ENCODE assay signal across 10 cellular contexts in the genomic region with DNA sequence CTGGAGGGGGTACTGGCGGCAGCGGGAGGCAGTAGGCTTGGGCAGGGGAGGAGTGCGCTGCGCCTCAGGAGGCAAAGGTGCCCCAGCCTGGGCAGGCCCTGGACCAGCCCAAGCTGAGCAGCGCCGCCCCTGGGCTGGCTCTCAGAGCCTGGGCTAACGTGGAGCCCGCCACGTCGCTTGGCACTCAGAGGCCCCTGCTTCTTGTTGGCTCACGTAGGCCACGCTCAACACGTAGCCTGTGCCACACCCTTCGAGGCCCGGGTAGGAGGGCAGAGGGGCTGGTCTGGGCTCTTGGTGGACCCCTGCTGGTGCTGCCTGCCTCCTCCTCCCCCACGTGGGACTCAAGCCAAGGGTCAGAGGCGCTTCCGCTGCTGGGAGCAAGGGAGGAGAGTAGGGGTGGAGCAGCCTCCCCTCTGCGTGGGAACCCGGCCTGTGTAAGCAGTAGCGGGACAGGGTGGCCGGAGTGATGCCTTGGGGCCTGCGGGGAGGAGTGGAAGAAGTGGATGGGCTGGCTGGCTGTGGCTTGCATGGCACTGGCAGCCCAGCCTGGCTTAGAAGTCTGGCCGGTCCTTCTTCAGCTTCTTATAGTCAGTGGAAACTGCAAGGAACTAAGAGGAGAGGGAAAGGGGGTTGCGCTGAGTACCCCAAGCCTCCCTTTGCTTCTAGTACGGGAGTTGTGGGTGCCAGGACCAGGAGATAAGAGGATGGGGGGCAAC. TPM values are rescaled to one million over a fixed set of nuclear protein-coding genes. Genes with fewer than 3 reads are reported as not detected.
DNase-seq lines count a peak whose midpoint lies in the region; ATAC-seq, FAIRE-seq and TF ChIP-seq lines count a peak whose summit lies in the region.
"Had no signal": no experiment of that assay in that cellular context is flagged by ENCODE, and none has a peak within 500 bp of the region (broad histone marks: within the 10 kb centered on the region; RNA-seq: fewer than 3 reads in every experiment).

No MANE protein-coding gene starts in this region.

- no peak for TF ChIP-seq EP300 in gastroesophageal sphincter (IDR thresholded peaks at IDR 0.05)

- peaks cover 38% of the 10 kb centered on the region for H3F3A ChIP-seq in smooth muscle cell (ENCODE audit: low read depth)

- WGBS in gastroesophageal sphincter (ENCODE audit: low coverage in 1 of 2), 2 donors = 80 to 97% methylated on average over 2 to 6 of the region's 26 CpGs
- 60% methylated on average over 25 of the region's 26 CpGs for WGBS in smooth muscle cell (ENCODE audit: low lambda C conversion rate)

- peaks cover 0 to 71% (median 34%) of the 10 kb centered on the region in 3 donors for H3K4me1 ChIP-seq in gastroesophageal sphincter
- H3K4me1 ChIP-seq in gastrocnemius medialis = peaks cover 18 to 24% of the 10 kb centered on the region in 2 donors
- peaks cover 19% of the 10 kb centered on the region for H3K4me1 ChIP-seq in smooth muscle cell (ENCODE audit: low read depth)

- in situ Hi-C loops in gastrocnemius medialis (cut with MboI; ENCODE audit: low sequenced_read_pairs in 4 of 4) = no loop called here

- FAIRE-seq in RCC 7860 (lab: Jason Lieb, UNC) = no peak

- intact Hi-C loops in gastrocnemius medialis (cut with DNase I; ENCODE audit: low total_unique reads) = no loop called here

- H3K9me3 ChIP-seq in gastroesophageal sphincter (no peaks in the 10 kb centered on the region), gastrocnemius medialis (no peaks in the 10 kb centered on the region), smooth muscle cell (replicated peaks; ENCODE audit: low read depth) (no peaks in the 10 kb centered on the region)

- H3K9ac ChIP-seq in smooth muscle cell (ENCODE audit: low read depth) = no peak overlapping the region

- DNase-seq in H7 (peak; percentile 81), RCC 7860 (ENCODE audit: low spot score) (peak; percentile 11), gastrocnemius medialis (peak in 1 of 2 donors; percentile 30), smooth muscle cell (lab: John Stamatoyannopoulos, UW; ENCODE audit: unreplicated experiment) (no peak)
- DNase-seq: occipital lobe had no signal

- no peak overlapping the region for H3K4me2 ChIP-seq in smooth muscle cell

- peak overlapping the region in 3 of 4 donors; percentile 24 to 40 (median 27) for H3K27ac ChIP-seq in gastroesophageal sphincter
- H3K27ac ChIP-seq in gastrocnemius medialis = peak overlapping the region; percentile 41 to 68 (median 60)
- no peak overlapping the region for H3K27ac ChIP-seq in smooth muscle cell (ENCODE audit: low read depth)

- H3K36me3 ChIP-seq in H7 (replicated peaks; ENCODE audit: control insufficient read depth, insufficient read depth, low read length) (peaks cover 34% of the 10 kb centered on the region), gastroesophageal sphincter (peaks cover 0 to 49% of the 10 kb centered on the region in 2 donors), gastrocnemius medialis (peaks cover 0 to 18% of the 10 kb centered on the region in 2 donors), smooth muscle cell (ENCODE audit: low read depth) (no peaks in the 10 kb centered on the region)

- ATAC-seq in gastroesophageal sphincter (no peak), gastrocnemius medialis (no peak), HG03025 (IDR thresholded peaks at IDR 0.05; ENCODE audit: low FRiP score, unreplicated experiment) (no peak), HG02981 (IDR thresholded peaks at IDR 0.05; ENCODE audit: unreplicated experiment) (no peak), HG03460 (IDR thresholded peaks at IDR 0.05; ENCODE audit: unreplicated experiment) (no peak)
- ATAC-seq: stimulated activated effector memory CD8-positive, alpha-beta T cell treated with anti-CD3 and anti-CD28 coated beads, Interleukin-12 subunit alpha, Interleukin-12 subunit beta, amount 100 ng/mL, for 72 hours had no signal

- H3K27me3 ChIP-seq in H7 (ENCODE audit: control insufficient read depth, insufficient read depth, low read length) (peaks cover 52% of the 10 kb centered on the region), gastroesophageal sphincter (peaks cover 67% of the 10 kb centered on the region), gastrocnemius medialis (peaks cover 17 to 21% (median 19%) of the 10 kb centered on the region in 3 donors), smooth muscle cell (ENCODE audit: low read depth) (no peaks in the 10 kb centered on the region)

- TF ChIP-seq CTCF in gastroesophageal sphincter (IDR thresholded peaks at IDR 0.05) (no peak), gastrocnemius medialis (IDR thresholded peaks at IDR 0.05 in 4 of 5, conservative IDR thresholded peaks at IDR 0.05 in 1 of 5) (no peak), smooth muscle cell (IDR thresholded peaks at IDR 0.05; ENCODE audit: borderline replicate concordance, insufficient read depth, poor library complexity, severe bottlenecking) (no peak)

- peaks cover 13% of the 10 kb centered on the region for H3K79me2 ChIP-seq in smooth muscle cell (ENCODE audit: low read depth)

- no peak for TF ChIP-seq POLR2A in gastroesophageal sphincter (IDR thresholded peaks at IDR 0.05)
- peak in 1 of 2 donors; percentile 11 for TF ChIP-seq POLR2A in gastrocnemius medialis (IDR thresholded peaks at IDR 0.05)

- H3K4me3 ChIP-seq in H7 (ENCODE audit: insufficient read depth, low read depth, low read length) (no peak overlapping the region), gastroesophageal sphincter (peak overlapping the region in 1 of 2 donors; percentile 11), gastrocnemius medialis (peak overlapping the region in 2 of 4 donors; percentile 27 to 43), smooth muscle cell (no peak overlapping the region)

- H2AFZ ChIP-seq in smooth muscle cell (ENCODE audit: low read depth) = no peak overlapping the region

- peaks cover 55% of the 10 kb centered on the region for H4K20me1 ChIP-seq in smooth muscle cell (ENCODE audit: low read depth)

RNA-seq across cellular contexts. Expression of gene SHMT2, which starts 5.7 kb away (rescaled TPM):
- 355 and 399 TPM in 2 replicates for total RNA-seq in H7 (2014; rRNA removed; shearing (Covaris generic))
- total RNA-seq in gastroesophageal sphincter (10 to 100 TPM; 20.5 to 42.4 (median 34.4) TPM), gastrocnemius medialis (100 to 1,000 TPM in 1 of 4 donors, 10 to 100 TPM in 3; 41.3 to 107 (median 46.4) TPM), smooth muscle cell (82.1 and 117 TPM in 2 replicates)
- 107 TPM in 2 replicates for polyA plus RNA-seq in smooth muscle cell

RNA-seq across cellular contexts. Expression of gene STAC3, which starts 15.8 kb away (rescaled TPM):
- 0.90 and 1.6 TPM in 2 replicates for total RNA-seq in H7 (2014; rRNA removed; shearing (Covaris generic))
- total RNA-seq in gastroesophageal sphincter (under 1 TPM in 3 of 4 donors, not detected in 1; 0.32 to 0.94 (median 0.35) TPM), gastrocnemius medialis (1,000 to 10,000 TPM in 2 of 4 donors, 100 to 1,000 TPM in 2; 459 to 1,596 (median 855) TPM), smooth muscle cell (1.4 TPM in 1 of 2 replicates, not detected in the other)
- not detected in 2 replicates for polyA plus RNA-seq in smooth muscle cell

RNA-seq across cellular contexts. Expression of gene NXPH4, which starts 18.6 kb away (rescaled TPM):
- 0.74 and 2.2 TPM in 2 replicates for total RNA-seq in H7 (2014; rRNA removed; shearing (Covaris generic))
- 1 to 10 TPM in 1 of 4 donors, not detected in 3; 1.1 TPM for total RNA-seq in gastroesophageal sphincter
- total RNA-seq in gastrocnemius medialis = not detected
- total RNA-seq in smooth muscle cell = 1.6 and 3.9 TPM in 2 replicates
- polyA plus RNA-seq in smooth muscle cell = 8.5 and 10.7 TPM in 2 replicates

Comparison
In these comparisons a context has a peak if more than half of its experiments do, and no peak if none do; other contexts are left out.
1. RNA of gene STAC3, which starts 15.8 kb away (total RNA-seq): 459 to 1,596 TPM in gastrocnemius medialis; 1.4 TPM in smooth muscle cell, 0.90 to 1.6 TPM in H7 and 0.32 to 0.94 TPM in gastroesophageal sphincter; every median in the first group is over 100 times any median in the second.